Comparison of ENCODE assay signal across 17 cellular contexts in genomic region chr10:118412918-118413317, GRCh38.
DNase-seq lines count a peak whose midpoint lies in the region; ATAC-seq, FAIRE-seq and TF ChIP-seq lines count a peak whose summit lies in the region.
"Had no signal": no experiment of that assay in that cellular context is flagged by ENCODE, and none has a peak within 500 bp of the region (broad histone marks: within the 10 kb centered on the region; RNA-seq: fewer than 3 reads in every experiment).

No MANE protein-coding gene starts in this region.

- H3K4me2 ChIP-seq in HepG2 (ENCODE audit: low read depth, low read length), result no peak overlapping the region
- H3K4me2 ChIP-seq: BLaER1 treated with 17β-estradiol and CSF1 and Interleukin-3, amounts not matched to agents 10 nM and 100 nM had no signal

- POLR2A ChIA-PET in HepG2 (lab: Yijun Ruan, JAX), result no interaction called here

- TF ChIP-seq RAD21 in liver (IDR thresholded peaks at IDR 0.05), result no peak
- no peak for TF ChIP-seq RAD21 in HepG2 (CRISPR knock-in tag; IDR thresholded peaks at IDR 0.05)

- no peak for FAIRE-seq in HepG2 (lab: Jason Lieb, UNC)
- FAIRE-seq: GM12878, H1, HTR-8/SVneo had no signal

- TF ChIP-seq EP300 in HepG2 (IDR thresholded peaks at IDR 0.05; ENCODE audit: low read depth in 2 of 2, low read length in 2 of 2), result no peak
- TF ChIP-seq EP300 in HepG2 (CRISPR knock-in tag; IDR thresholded peaks at IDR 0.05; ENCODE audit: borderline replicate concordance), result no peak

- DNase-seq in HepG2 (ENCODE audit: low spot score), result no peak
- DNase-seq in left ventricle myocardium superior, result no peak
- DNase-seq in left lobe of liver (ENCODE audit: low spot score), result no peak
- DNase-seq in NK-92 (lab: John Stamatoyannopoulos, UW; ENCODE audit: unreplicated experiment), result no peak
- DNase-seq: CD8-positive, alpha-beta memory T cell; COR-L47; DMS 273 treated with DMSO at 0.1 percent for 48 hours; DMS53; DND-41; EL; H9 had no signal

- H3K36me3 ChIP-seq in liver (ENCODE audit: control insufficient read depth in 4 of 4, insufficient read depth in 3 of 4, low read depth in 1 of 4, low read length in 3 of 4) (no peaks in the 10 kb centered on the region), HepG2 (replicated peaks in 1 of 2; ENCODE audit: control insufficient read depth in 1 of 2, insufficient read depth in 2 of 2, low read length in 2 of 2) (no peaks in the 10 kb centered on the region)
- H3K36me3 ChIP-seq: BLaER1 treated with 17β-estradiol and CSF1 and Interleukin-3, amounts not matched to agents 10 nM and 100 nM had no signal

- ATAC-seq in HepG2 (no peak), left ventricle myocardium superior (peak; percentile 88), left lobe of liver (peak; percentile 40), GM19463 (IDR thresholded peaks at IDR 0.05; ENCODE audit: unreplicated experiment) (no peak)
- ATAC-seq: GM12878 had no signal

- no peaks in the 10 kb centered on the region for H3K79me2 ChIP-seq in HepG2 (ENCODE audit: insufficient read depth, low read length)

- H3K27ac ChIP-seq in liver (ENCODE audit: low read depth in 1 of 2, low read length in 2 of 2), result no peak overlapping the region
- H3K27ac ChIP-seq in HepG2 (ENCODE audit: extremely low read length, insufficient read depth, low read length), result no peak overlapping the region
- H3K27ac ChIP-seq: BLaER1 treated with 17β-estradiol and CSF1 and Interleukin-3, amounts not matched to agents 10 nM and 100 nM had no signal

- no TSS peak for BruUV-seq in HepG2 (replicated peaks; lab: Mats Ljungman, UMichigan)

- H3K4me1 ChIP-seq in liver (ENCODE audit: control insufficient read depth in 4 of 4, insufficient read depth in 4 of 4, low read length in 3 of 4) (no peaks in the 10 kb centered on the region), HepG2 (ENCODE audit: insufficient read depth, low read length) (no peaks in the 10 kb centered on the region)
- H3K4me1 ChIP-seq: BLaER1 treated with 17β-estradiol and CSF1 and Interleukin-3, amounts not matched to agents 10 nM and 100 nM had no signal

- in situ Hi-C loops in HepG2 (cut with HindIII; ENCODE audit: extremely low pct_ligation_motif_present, low pct_unique_long_range_greater_than_20kb), result no loop called here

- H3K9ac ChIP-seq in liver (ENCODE audit: low read depth in 1 of 2, low read length in 2 of 2) (no peak overlapping the region), HepG2 (ENCODE audit: insufficient read depth, low read depth, low read length) (no peak overlapping the region)
- H3K9ac ChIP-seq: BLaER1 treated with 17β-estradiol and CSF1 and Interleukin-3, amounts not matched to agents 10 nM and 100 nM had no signal

- H3K9me3 ChIP-seq in liver (ENCODE audit: control insufficient read depth in 4 of 4, low read length in 3 of 4), result no peaks in the 10 kb centered on the region
- H3K9me3 ChIP-seq in HepG2 (ENCODE audit: low read length), result no peaks in the 10 kb centered on the region
- H3K9me3 ChIP-seq: BLaER1 treated with 17β-estradiol and CSF1 and Interleukin-3, amounts not matched to agents 10 nM and 100 nM had no signal

- no peaks in the 10 kb centered on the region for H4K20me1 ChIP-seq in HepG2 (ENCODE audit: insufficient read depth, low read length)
- H4K20me1 ChIP-seq: BLaER1 treated with 17β-estradiol and CSF1 and Interleukin-3, amounts not matched to agents 10 nM and 100 nM had no signal

- H3K4me3 ChIP-seq in liver (ENCODE audit: low read depth in 1 of 3, low read length in 3 of 3) (no peak overlapping the region), HepG2 (replicated peaks in 1 of 3; ENCODE audit: insufficient read depth in 1 of 3, low read depth in 2 of 3, low read length in 3 of 3) (no peak overlapping the region)
- H3K4me3 ChIP-seq: BLaER1 treated with 17β-estradiol and CSF1 and Interleukin-3, amounts not matched to agents 10 nM and 100 nM; GM12878 had no signal

- no peak for TF ChIP-seq POLR2A in HepG2 (IDR thresholded peaks at IDR 0.05; ENCODE audit: insufficient read depth in 1 of 2, low read depth in 2 of 2, low read length in 2 of 2)

- intact Hi-C loops in HepG2 (cut with micrococcal nuclease; ENCODE audit: unreplicated experiment) (no loop called here), left ventricle myocardium superior (cut with micrococcal nuclease) (no loop called here)

- 74% methylated on average over 8 of the region's 8 CpGs for WGBS in liver
- WGBS in HepG2 (ENCODE audit: low lambda C conversion rate), result 21% methylated on average over 8 of the region's 8 CpGs

- no peak for TF ChIP-seq CTCF in liver (IDR thresholded peaks at IDR 0.05; ENCODE audit: low read depth, low read length, missing input control)
- no peak for TF ChIP-seq CTCF in HepG2 (CRISPR knock-in tag; IDR thresholded peaks at IDR 0.05)

- H3K27me3 ChIP-seq in liver (ENCODE audit: control insufficient read depth in 4 of 4, insufficient read depth in 4 of 4, low read length in 3 of 4) (peaks cover 0 to 4% (median under 1%) of the 10 kb centered on the region in 4 donors), HepG2 (ENCODE audit: control insufficient read depth in 1 of 2, insufficient read depth in 2 of 2, low read length in 2 of 2) (peaks cover 0 to 41% of the 10 kb centered on the region in 2 experiments; a peak in 2 of 5 replicates)
- H3K27me3 ChIP-seq: BLaER1 treated with 17β-estradiol and CSF1 and Interleukin-3, amounts not matched to agents 10 nM and 100 nM had no signal

- H2AFZ ChIP-seq in HepG2 (ENCODE audit: low read length), result no peak overlapping the region

- CTCF ChIA-PET in HepG2 (lab: Yijun Ruan, JAX; ENCODE audit: low intra/inter-chr PET ratio, low total read pairs), result no interaction called here

TF ChIP-seq in liver, 16 proteins besides CTCF, POLR2A, EP300 and RAD21:
- TF ChIP-seq NR2F2 (IDR thresholded peaks at IDR 0.05) (peak; percentile 71), FOXA2 (IDR thresholded peaks at IDR 0.05) (no peak), RXRA (IDR thresholded peaks at IDR 0.05) (no peak)

TF ChIP-seq in HepG2, 621 proteins besides CTCF, POLR2A, EP300 and RAD21 (continues in another document):
- TF ChIP-seq SCMH1 (CRISPR knock-in tag; IDR thresholded peaks at IDR 0.05; ENCODE audit: borderline replicate concordance), result no peak
- no peak for TF ChIP-seq SKIL (CRISPR knock-in tag; IDR thresholded peaks at IDR 0.05; ENCODE audit: borderline replicate concordance)
- no peak for TF ChIP-seq ZNF337 (CRISPR knock-in tag; IDR thresholded peaks at IDR 0.05; ENCODE audit: borderline replicate concordance, low read depth)
- TF ChIP-seq SNAI1 (CRISPR knock-in tag; IDR thresholded peaks at IDR 0.05; ENCODE audit: borderline replicate concordance), result no peak
- TF ChIP-seq CEBPG (CRISPR knock-in tag; IDR thresholded peaks at IDR 0.05), result no peak
- no peak for TF ChIP-seq MZF1 (CRISPR knock-in tag; IDR thresholded peaks at IDR 0.05; ENCODE audit: borderline replicate concordance)
- TF ChIP-seq, protein P1, sequence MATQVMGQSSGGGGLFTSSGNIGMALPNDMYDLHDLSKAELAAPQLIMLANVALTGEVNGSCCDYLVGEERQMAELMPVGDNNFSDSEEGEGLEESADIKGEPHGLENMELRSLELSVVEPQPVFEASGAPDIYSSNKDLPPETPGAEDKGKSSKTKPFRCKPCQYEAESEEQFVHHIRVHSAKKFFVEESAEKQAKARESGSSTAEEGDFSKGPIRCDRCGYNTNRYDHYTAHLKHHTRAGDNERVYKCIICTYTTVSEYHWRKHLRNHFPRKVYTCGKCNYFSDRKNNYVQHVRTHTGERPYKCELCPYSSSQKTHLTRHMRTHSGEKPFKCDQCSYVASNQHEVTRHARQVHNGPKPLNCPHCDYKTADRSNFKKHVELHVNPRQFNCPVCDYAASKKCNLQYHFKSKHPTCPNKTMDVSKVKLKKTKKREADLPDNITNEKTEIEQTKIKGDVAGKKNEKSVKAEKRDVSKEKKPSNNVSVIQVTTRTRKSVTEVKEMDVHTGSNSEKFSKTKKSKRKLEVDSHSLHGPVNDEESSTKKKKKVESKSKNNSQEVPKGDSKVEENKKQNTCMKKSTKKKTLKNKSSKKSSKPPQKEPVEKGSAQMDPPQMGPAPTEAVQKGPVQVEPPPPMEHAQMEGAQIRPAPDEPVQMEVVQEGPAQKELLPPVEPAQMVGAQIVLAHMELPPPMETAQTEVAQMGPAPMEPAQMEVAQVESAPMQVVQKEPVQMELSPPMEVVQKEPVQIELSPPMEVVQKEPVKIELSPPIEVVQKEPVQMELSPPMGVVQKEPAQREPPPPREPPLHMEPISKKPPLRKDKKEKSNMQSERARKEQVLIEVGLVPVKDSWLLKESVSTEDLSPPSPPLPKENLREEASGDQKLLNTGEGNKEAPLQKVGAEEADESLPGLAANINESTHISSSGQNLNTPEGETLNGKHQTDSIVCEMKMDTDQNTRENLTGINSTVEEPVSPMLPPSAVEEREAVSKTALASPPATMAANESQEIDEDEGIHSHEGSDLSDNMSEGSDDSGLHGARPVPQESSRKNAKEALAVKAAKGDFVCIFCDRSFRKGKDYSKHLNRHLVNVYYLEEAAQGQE (IDR thresholded peaks at IDR 0.05; ENCODE audit: borderline replicate concordance in 1 of 2, low read depth in 1 of 2, low read length in 2 of 2), result no peak
- TF ChIP-seq NRL (CRISPR knock-in tag; IDR thresholded peaks at IDR 0.05; ENCODE audit: borderline replicate concordance), result no peak
- TF ChIP-seq ZNF484 (CRISPR knock-in tag; IDR thresholded peaks at IDR 0.05; ENCODE audit: borderline replicate concordance, low read depth), result no peak
- TF ChIP-seq SMAD9 (CRISPR knock-in tag; IDR thresholded peaks at IDR 0.05), result no peak

Comparison
In these comparisons a context has a peak if more than half of its experiments do, and no peak if none do; other contexts are left out.
1. ATAC-seq: peak in left ventricle myocardium superior (single experiment) and left lobe of liver (single experiment); none in HepG2 (single experiment) and GM19463 (single experiment).